8 cellular contexts compared by ENCODE assay signal in the genomic region with DNA sequence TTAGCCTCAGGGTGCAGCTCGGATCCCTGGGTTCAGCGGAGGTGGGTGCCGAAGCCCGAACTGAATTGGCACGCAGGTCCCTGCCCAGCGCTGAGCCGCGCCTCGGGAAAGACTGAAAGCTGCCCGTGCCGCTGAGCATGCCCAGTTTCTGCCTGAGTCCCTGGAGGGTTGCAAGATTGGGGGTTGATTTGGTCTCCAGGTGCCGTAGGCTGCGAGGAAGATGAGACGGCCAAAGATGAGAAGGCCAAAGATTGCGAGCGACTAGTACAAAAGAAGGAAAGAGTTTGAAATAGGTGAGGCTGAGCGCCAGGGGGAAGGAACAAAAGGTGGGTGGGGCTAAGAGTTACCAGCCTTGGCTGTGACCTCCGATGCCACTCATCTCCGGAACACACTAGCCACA. TPM values are rescaled to one million over a fixed set of nuclear protein-coding genes. Genes with fewer than 3 reads are reported as not detected.
A peak's percentile ranks its signal among the peaks of the same experiment; 100 is the strongest.
DNase-seq lines count a peak whose midpoint lies in the region; ATAC-seq and TF ChIP-seq lines count a peak whose summit lies in the region.
"Had no signal": no experiment of that assay in that cellular context is flagged by ENCODE, and none has a peak within 500 bp of the region (broad histone marks: within the 10 kb centered on the region; RNA-seq: fewer than 3 reads in every experiment).

No MANE protein-coding gene starts in this region.

- no peak for ATAC-seq in GM18867 (IDR thresholded peaks at IDR 0.05; ENCODE audit: unreplicated experiment)
- no peak for ATAC-seq in foreskin keratinocyte
- ATAC-seq in GM21786 (IDR thresholded peaks at IDR 0.05; ENCODE audit: unreplicated experiment), result no peak

- H3K9ac ChIP-seq in skeletal muscle tissue (ENCODE audit: low read depth in 1 of 3, low read length in 3 of 3), result no peak overlapping the region

- H3K27ac ChIP-seq in skeletal muscle tissue (ENCODE audit: low read depth, low read length), result no peak overlapping the region
- no peak overlapping the region for H3K27ac ChIP-seq in foreskin keratinocyte

- H3K36me3 ChIP-seq in skeletal muscle tissue (ENCODE audit: control insufficient read depth in 3 of 3, insufficient read depth in 3 of 3, low read length in 3 of 3), result no peaks in the 10 kb centered on the region

- peak; percentile 54 for DNase-seq in NCI-H1092 (lab: John Stamatoyannopoulos, UW)
- peak; percentile 90 for DNase-seq in NCI-H748 treated with DMSO at 0.1 percent for 48 hours (lab: John Stamatoyannopoulos, UW)
- DNase-seq in epithelial cell of proximal tubule (ENCODE audit: low read depth), result no peak
- no peak for DNase-seq in foreskin keratinocyte
- DNase-seq: activated naive CD4-positive, alpha-beta T cell treated with anti-CD3 and anti-CD28 coated beads, Interleukin-2, amount 50 U/mL, for 16 hours had no signal

- H3K9me3 ChIP-seq in skeletal muscle tissue (ENCODE audit: control insufficient read depth in 3 of 3, low read length in 3 of 3), result no peaks in the 10 kb centered on the region

- TF ChIP-seq CTCF in epithelial cell of proximal tubule (conservative IDR thresholded peaks at IDR 0.05; ENCODE audit: low read depth, low read length), result no peak
- TF ChIP-seq CTCF in foreskin keratinocyte (conservative IDR thresholded peaks at IDR 0.05), result no peak

- H3K4me1 ChIP-seq in skeletal muscle tissue (ENCODE audit: control insufficient read depth in 3 of 3, insufficient read depth in 3 of 3, low read length in 3 of 3), result peaks cover 0 to 7% (median 3%) of the 10 kb centered on the region in 3 donors
- H3K4me1 ChIP-seq in foreskin keratinocyte, result no peaks in the 10 kb centered on the region

- H3K4me3 ChIP-seq in epithelial cell of proximal tubule (ENCODE audit: low read depth, low read length), result peak overlapping the region; percentile 35
- H3K4me3 ChIP-seq in skeletal muscle tissue (ENCODE audit: low read length in 3 of 3), result peak overlapping the region; percentile 9 to 52 (median 23)

- H3K27me3 ChIP-seq in skeletal muscle tissue (ENCODE audit: control insufficient read depth in 3 of 3, insufficient read depth in 3 of 3, low read length in 3 of 3), result peaks cover 15 to 18% (median 16%) of the 10 kb centered on the region in 3 donors
- peaks cover 31% of the 10 kb centered on the region for H3K27me3 ChIP-seq in foreskin keratinocyte

RNA-seq across cellular contexts. Expression of a gene that starts 0.9 kb away (rescaled TPM):
- total RNA-seq in epithelial cell of proximal tubule (0.14 TPM in 1 of 2 replicates, not detected in the other), skeletal muscle tissue (under 0.01 TPM), foreskin keratinocyte (not detected in 2 replicates)
- polyA plus RNA-seq in foreskin keratinocyte, result not detected in 2 replicates

Comparison
In these comparisons a context has a peak if more than half of its experiments do, and no peak if none do; other contexts are left out.
1. DNase-seq: peak in NCI-H1092 (single experiment) and NCI-H748 treated with DMSO at 0.1 percent for 48 hours (single experiment); none in epithelial cell of proximal tubule (single experiment) and foreskin keratinocyte (0 of 2).